In the genomic region with DNA sequence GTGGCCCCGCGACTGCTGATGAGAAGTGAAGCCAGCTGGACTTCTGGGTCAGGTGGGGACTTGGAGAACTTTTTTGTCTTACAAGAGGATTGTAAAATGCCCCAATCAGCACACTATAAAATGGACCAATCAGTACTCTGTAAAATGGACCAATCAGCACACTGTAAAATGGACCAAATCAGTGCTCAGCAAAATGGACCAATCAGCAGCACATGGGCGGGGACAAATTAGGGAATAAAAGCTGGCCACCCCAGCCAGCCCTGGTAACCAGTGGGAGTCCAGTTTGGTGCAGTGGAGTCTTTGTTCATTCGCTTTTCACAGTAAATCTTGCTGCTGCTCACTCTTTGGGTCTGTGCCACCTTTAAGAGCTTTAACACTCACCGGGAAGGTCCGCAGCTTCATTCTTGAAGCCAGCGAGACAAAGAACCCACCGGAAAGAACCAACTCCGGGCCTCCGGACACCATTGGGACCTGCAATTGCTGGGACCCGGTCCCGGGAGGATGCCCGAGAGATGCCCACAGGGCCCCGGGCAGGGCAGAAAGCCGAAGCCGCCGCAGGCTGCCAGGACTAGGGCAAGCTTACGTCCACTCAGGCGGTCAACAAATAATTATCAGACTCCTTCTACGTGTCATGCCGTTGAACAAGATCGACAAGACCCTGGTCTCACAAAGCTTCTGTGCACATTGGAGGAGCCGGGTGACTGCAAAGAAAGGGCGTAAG, we compare ENCODE assay signal across 1 cellular context.
TF ChIP-seq lines count a peak whose summit lies in the region.

No MANE protein-coding gene starts in this region.

TF ChIP-seq in HCT116, 20 proteins besides CTCF, POLR2A, EP300 and RAD21 (continued from another document):
- no peak for TF ChIP-seq FOSL1 (IDR thresholded peaks at IDR 0.05; ENCODE audit: low read depth)
TF ChIP-seq in HCT116: peak in this region for 0.
